In genomic region chr12:6851921-6852650, GRCh38 we compare ENCODE assay signal across 1 cellular context.
TF ChIP-seq lines count a peak whose summit lies in the region.

Gene USP5, plus strand, starts transcription at chr12:6852150. Its CDS starts 30 bp downstream, at chr12:6852180.

TF ChIP-seq in HepG2, 621 proteins besides CTCF, POLR2A, EP300 and RAD21 (continued from another document and continues in another):
- TF ChIP-seq ZNF280D (CRISPR knock-in tag; IDR thresholded peaks at IDR 0.05) (0 out of 2 replicates have a peak, but pooled peaks have one; percentile 20), ZNF878 (CRISPR knock-in tag; IDR thresholded peaks at IDR 0.05) (no peak), ZBTB20 (CRISPR knock-in tag; IDR thresholded peaks at IDR 0.05; ENCODE audit: borderline replicate concordance, low read depth) (peak; percentile 30; the same call in 1 of the 2 replicates), ZKSCAN8 (CRISPR knock-in tag; IDR thresholded peaks at IDR 0.05; ENCODE audit: borderline replicate concordance) (no peak; the same call in 1 of the 2 replicates), ZBTB49 (CRISPR knock-in tag; IDR thresholded peaks at IDR 0.05; ENCODE audit: borderline replicate concordance) (no peak), NCOA5 (CRISPR knock-in tag; IDR thresholded peaks at IDR 0.05) (no peak), NFATC3 (CRISPR knock-in tag; IDR thresholded peaks at IDR 0.05) (no peak), ZFP36 (IDR thresholded peaks at IDR 0.05; ENCODE audit: borderline replicate concordance, low read depth, low read length, partially characterized antibody) (no peak), ZFP82 (CRISPR knock-in tag; IDR thresholded peaks at IDR 0.05; ENCODE audit: borderline replicate concordance) (0 out of 2 replicates have a peak, but pooled peaks have one; percentile 74), KDM4B (CRISPR knock-in tag; IDR thresholded peaks at IDR 0.05) (no peak), THRA (CRISPR knock-in tag; IDR thresholded peaks at IDR 0.05; ENCODE audit: borderline replicate concordance) (no peak; the same call in 1 of the 2 replicates), ZNF776 (CRISPR knock-in tag; IDR thresholded peaks at IDR 0.05) (no peak), PHF5A (CRISPR knock-in tag; IDR thresholded peaks at IDR 0.05; ENCODE audit: low read depth, unreplicated experiment) (peak; percentile 13), ZNF737 (CRISPR knock-in tag; IDR thresholded peaks at IDR 0.05; ENCODE audit: borderline replicate concordance) (no peak), ZNF616 (CRISPR knock-in tag; IDR thresholded peaks at IDR 0.05; ENCODE audit: low read depth) (no peak), MXD4 (CRISPR knock-in tag; IDR thresholded peaks at IDR 0.05) (peak; percentile 75), SNAPC5 (CRISPR knock-in tag; IDR thresholded peaks at IDR 0.05; ENCODE audit: borderline replicate concordance) (0 out of 2 replicates have a peak, but pooled peaks have one; percentile 36), THAP7 (CRISPR knock-in tag; IDR thresholded peaks at IDR 0.05) (no peak), ZNF136 (CRISPR knock-in tag; IDR thresholded peaks at IDR 0.05; ENCODE audit: low read depth) (0 out of 2 replicates have a peak, but pooled peaks have one; percentile 45), RXRB (CRISPR knock-in tag; IDR thresholded peaks at IDR 0.05; ENCODE audit: borderline replicate concordance) (peak; percentile 11; the same call in 1 of the 2 replicates), ZNF569 (CRISPR knock-in tag; IDR thresholded peaks at IDR 0.05; ENCODE audit: borderline replicate concordance) (no peak), HNRNPH1 (optimal IDR thresholded peaks at IDR 0.05; ENCODE audit: low read depth, low read length) (no peak), ZFY (CRISPR knock-in tag; IDR thresholded peaks at IDR 0.05) (peak; percentile 99), TBX2 (CRISPR knock-in tag; IDR thresholded peaks at IDR 0.05; ENCODE audit: borderline replicate concordance) (peak; percentile 74), GZF1 (CRISPR knock-in tag; IDR thresholded peaks at IDR 0.05) (no peak; the same call in 1 of the 2 replicates), MTERF4 (CRISPR knock-in tag; IDR thresholded peaks at IDR 0.05) (no peak), ZNF367 (CRISPR knock-in tag; IDR thresholded peaks at IDR 0.05; ENCODE audit: borderline replicate concordance) (no peak), TBX3 (IDR thresholded peaks at IDR 0.05; ENCODE audit: borderline replicate concordance) (0 out of 2 replicates have a peak, but pooled peaks have one; percentile 8), GABPA (IDR thresholded peaks at IDR 0.05; ENCODE audit: low read depth, low read length) (peak; percentile 78), GABPA (CRISPR knock-in tag; IDR thresholded peaks at IDR 0.05; ENCODE audit: low read depth) (peak; percentile 94), FOXA1 (IDR thresholded peaks at IDR 0.05) (no peak), FOXA1 (CRISPR knock-in tag; IDR thresholded peaks at IDR 0.05) (0 out of 2 replicates have a peak, but pooled peaks have one; percentile 38), RFXANK (CRISPR knock-in tag; IDR thresholded peaks at IDR 0.05) (no peak), JARID2 (CRISPR knock-in tag; IDR thresholded peaks at IDR 0.05; ENCODE audit: insufficient replicate concordance) (no peak), AKAP8 (CRISPR knock-in tag; IDR thresholded peaks at IDR 0.05) (no peak), ZNF414 (CRISPR knock-in tag; IDR thresholded peaks at IDR 0.05) (peak; percentile 32; the same call in 1 of the 2 replicates), KDM5B (CRISPR knock-in tag; IDR thresholded peaks at IDR 0.05; ENCODE audit: borderline replicate concordance) (peak; percentile 70; the same call in 1 of the 2 replicates), ZNF746 (CRISPR knock-in tag; IDR thresholded peaks at IDR 0.05) (no peak), ZNF83 (CRISPR knock-in tag; IDR thresholded peaks at IDR 0.05; ENCODE audit: borderline replicate concordance) (no peak), NR0B2 (CRISPR knock-in tag; IDR thresholded peaks at IDR 0.05) (peak; percentile 43; the same call in 1 of the 2 replicates), FOXO1 (CRISPR knock-in tag; IDR thresholded peaks at IDR 0.05) (no peak; the same call in 1 of the 2 replicates), E2F1 (CRISPR knock-in tag; IDR thresholded peaks at IDR 0.05) (no peak; the same call in none of the 2 replicates), ZNF512B (CRISPR knock-in tag; IDR thresholded peaks at IDR 0.05; ENCODE audit: borderline replicate concordance) (no peak), ZNF350 (CRISPR knock-in tag; IDR thresholded peaks at IDR 0.05; ENCODE audit: borderline replicate concordance, low read depth) (peak; percentile 69), ZNF713 (CRISPR knock-in tag; IDR thresholded peaks at IDR 0.05) (0 out of 2 replicates have a peak, but pooled peaks have one; percentile 88), ZNF652 (CRISPR knock-in tag; IDR thresholded peaks at IDR 0.05; ENCODE audit: borderline replicate concordance, low read depth) (no peak), NKX3-1 (CRISPR knock-in tag; IDR thresholded peaks at IDR 0.05) (peak; percentile 7; the same call in 1 of the 2 replicates), CAMTA2 (CRISPR knock-in tag; IDR thresholded peaks at IDR 0.05; ENCODE audit: borderline replicate concordance) (0 out of 2 replicates have a peak, but pooled peaks have one; percentile 69), CREB3 (CRISPR knock-in tag; IDR thresholded peaks at IDR 0.05) (no peak), KLF9 (CRISPR knock-in tag; IDR thresholded peaks at IDR 0.05; ENCODE audit: low read depth) (no peak), DRAP1 (CRISPR knock-in tag; IDR thresholded peaks at IDR 0.05) (peak; percentile 21; the same call in 1 of the 2 replicates)
